In genomic region chr12:68378859-68379628, GRCh38 we compare ENCODE assay signal across 1 cellular context.
TF ChIP-seq lines count a peak whose summit lies in the region.

No MANE protein-coding gene starts in this region.

TF ChIP-seq in K562, 482 proteins besides CTCF, POLR2A, EP300 and RAD21 (continued from another document):
- TF ChIP-seq RCOR1 (IDR thresholded peaks at IDR 0.05; ENCODE audit: borderline replicate concordance in 1 of 2, low read depth in 2 of 2, low read length in 2 of 2) (peak; percentile 27 to 32; a peak in 2 of 4 replicates), NCOR1 (IDR thresholded peaks at IDR 0.05) (peak; percentile 38; the same call in 1 of the 2 replicates), FOXA1 (IDR thresholded peaks at IDR 0.05; ENCODE audit: borderline replicate concordance) (0 out of 2 replicates have a peak, but pooled peaks have one; percentile 37), ZNF3 (CRISPR knock-in tag; IDR thresholded peaks at IDR 0.05) (no peak), CBFA2T3 (IDR thresholded peaks at IDR 0.05) (peak; percentile 62), LCOR (CRISPR knock-in tag; IDR thresholded peaks at IDR 0.05) (no peak), ZNF511 (CRISPR knock-in tag; IDR thresholded peaks at IDR 0.05) (no peak), JUND (IDR thresholded peaks at IDR 0.05; ENCODE audit: borderline replicate concordance, low read depth, low read length) (no peak), JUND (tag; IDR thresholded peaks at IDR 0.05; ENCODE audit: borderline replicate concordance, low read depth, low read length) (peak; percentile 23; the same call in 1 of the 3 replicates), FOXA3 (CRISPR knock-in tag; conservative IDR thresholded peaks at IDR 0.05 in 1 of 2, IDR thresholded peaks at IDR 0.05 in 1 of 2) (peak; percentile 48 to 93; a peak in 3 of 4 replicates), TEAD4 (IDR thresholded peaks at IDR 0.05; ENCODE audit: low read length) (0 out of 2 replicates have a peak, but pooled peaks have one; percentile 6), TEAD4 (CRISPR knock-in tag; IDR thresholded peaks at IDR 0.05; ENCODE audit: borderline replicate concordance) (no peak), CREB1 (IDR thresholded peaks at IDR 0.05) (no peak), CREB1 (CRISPR knock-in tag; IDR thresholded peaks at IDR 0.05) (no peak)
